In genomic region chr2:43012966-43013365, GRCh38 we compare ENCODE assay signal across 19 cellular contexts.
DNase-seq lines count a peak whose midpoint lies in the region; ATAC-seq, FAIRE-seq and TF ChIP-seq lines count a peak whose summit lies in the region.
"Had no signal": no experiment of that assay in that cellular context is flagged by ENCODE, and none has a peak within 500 bp of the region (broad histone marks: within the 10 kb centered on the region; RNA-seq: fewer than 3 reads in every experiment).

No MANE protein-coding gene starts in this region.

- no peak overlapping the region for H3K27ac Mint-ChIP-seq in CD8-positive, alpha-beta T cell
- H3K27ac Mint-ChIP-seq: B cell; CD4-positive, CD25-positive, alpha-beta regulatory T cell; GM23338; HFFc6 had no signal

- H3K4me3 Mint-ChIP-seq in CD8-positive, alpha-beta T cell, result no peak overlapping the region
- H3K4me3 Mint-ChIP-seq: B cell; CD4-positive, CD25-positive, alpha-beta regulatory T cell; GM23338; HFFc6 had no signal

- H3K4me3 ChIP-seq in HL-60 (replicated peaks; ENCODE audit: insufficient read depth, low read length) (no peak overlapping the region), neutrophil (ENCODE audit: low read depth in 1 of 2, low read length in 1 of 2) (no peak overlapping the region)
- H3K4me3 ChIP-seq in CD8-positive, alpha-beta T cell (ENCODE audit: low read depth, low read length), result no peak overlapping the region
- H3K4me3 ChIP-seq: BLaER1 treated with 17β-estradiol and CSF1 and Interleukin-3, amounts not matched to agents 10 nM and 100 nM; GM23338 had no signal

- H3K36me3 ChIP-seq in neutrophil, result no peaks in the 10 kb centered on the region
- no peaks in the 10 kb centered on the region for H3K36me3 ChIP-seq in CD8-positive, alpha-beta T cell (ENCODE audit: insufficient read depth, low read length)
- H3K36me3 ChIP-seq: BLaER1 treated with 17β-estradiol and CSF1 and Interleukin-3, amounts not matched to agents 10 nM and 100 nM had no signal

- H3K9me3 Mint-ChIP-seq in CD8-positive, alpha-beta T cell, result peaks cover 2% of the 10 kb centered on the region

- no peak for DNase-seq in HL-60 (ENCODE audit: low read depth in 1 of 2, low spot score in 1 of 2)
- DNase-seq in SKM-1 treated with dmso at 0.1 percent for 144 hours (lab: John Stamatoyannopoulos, UW; ENCODE audit: unreplicated experiment), result no peak
- no peak for DNase-seq in CD8-positive, alpha-beta T cell
- DNase-seq: Caco-2; CD4-positive, CD25-positive, alpha-beta regulatory T cell; DMS153; DMS79; GF-D8; HCEC 1CT; HFFc6 had no signal

- POLR2A ChIA-PET in CD8-positive, alpha-beta T cell (lab: Charles Lee), result no interaction called here

- H3K27me3 ChIP-seq in HL-60 (ENCODE audit: insufficient read depth, poor library complexity, severe bottlenecking), result no peaks in the 10 kb centered on the region
- no peaks in the 10 kb centered on the region for H3K27me3 ChIP-seq in neutrophil
- H3K27me3 ChIP-seq in CD8-positive, alpha-beta T cell (ENCODE audit: insufficient read depth, low read length), result no peaks in the 10 kb centered on the region
- H3K27me3 ChIP-seq: BLaER1 treated with 17β-estradiol and CSF1 and Interleukin-3, amounts not matched to agents 10 nM and 100 nM had no signal

- intact Hi-C loops in CD8-positive, alpha-beta T cell (cut with DNase I, micrococcal nuclease), result no loop called here

- TF ChIP-seq CTCF in HL-60 (IDR thresholded peaks at IDR 0.05; ENCODE audit: insufficient read depth, low read length), result no peak
- TF ChIP-seq CTCF in neutrophil (IDR thresholded peaks at IDR 0.05), result no peak
- TF ChIP-seq CTCF in CD8-positive, alpha-beta T cell (IDR thresholded peaks at IDR 0.05), result no peak

- H3K4me1 Mint-ChIP-seq in CD8-positive, alpha-beta T cell (ENCODE audit: low read depth), result peaks cover 11% of the 10 kb centered on the region
- H3K4me1 Mint-ChIP-seq: B cell had no signal

- FAIRE-seq in A204.1 (lab: Jason Lieb, UNC), result peak; percentile 53
- peak; percentile 76 for FAIRE-seq in colon (lab: Jason Lieb, UNC)
- FAIRE-seq: H54 had no signal

- CTCF ChIA-PET in CD8-positive, alpha-beta T cell (lab: Charles Lee), result interaction anchor here (0.6 to 1.3 kb wide), 2 partner anchors 11 to 58 kb away, joined by 3 read pairs; no protein-coding TSS in a partner anchor

- H3K36me3 Mint-ChIP-seq in CD8-positive, alpha-beta T cell, result no peaks in the 10 kb centered on the region

- H3K27me3 Mint-ChIP-seq in CD8-positive, alpha-beta T cell (ENCODE audit: low read depth), result no peaks in the 10 kb centered on the region

- ATAC-seq in HG02759 (IDR thresholded peaks at IDR 0.05; ENCODE audit: unreplicated experiment), result no peak
- no peak for ATAC-seq in CD8-positive, alpha-beta T cell
- ATAC-seq: GM23338 had no signal

- no peaks in the 10 kb centered on the region for H3K9me3 ChIP-seq in neutrophil
- no peaks in the 10 kb centered on the region for H3K9me3 ChIP-seq in CD8-positive, alpha-beta T cell (ENCODE audit: low read length)
- H3K9me3 ChIP-seq: Caco-2 had no signal

- peaks cover 71 to 74% of the 10 kb centered on the region in 2 experiments for H3K4me1 ChIP-seq in neutrophil (ENCODE audit: control insufficient read depth in 1 of 2, insufficient read depth in 1 of 2, low read depth in 1 of 2, low read length in 1 of 2)
- peaks cover 5% of the 10 kb centered on the region for H3K4me1 ChIP-seq in CD8-positive, alpha-beta T cell (ENCODE audit: insufficient read depth, low read length)

- H3K27ac ChIP-seq in HL-60 (replicated peaks) (peak overlapping the region; percentile 97), neutrophil (peak overlapping the region; percentile 87)
- no peak overlapping the region for H3K27ac ChIP-seq in CD8-positive, alpha-beta T cell (ENCODE audit: low read depth, low read length)
- H3K27ac ChIP-seq: 22Rv1; BLaER1 treated with 17β-estradiol and CSF1 and Interleukin-3, amounts not matched to agents 10 nM and 100 nM had no signal
